29 cellular contexts compared by ENCODE assay signal in genomic region chr17:42971589-42971988, GRCh38. TPM values are rescaled to one million over a fixed set of nuclear protein-coding genes. Genes with fewer than 3 reads are reported as not detected.
DNase-seq lines count a peak whose midpoint lies in the region; ATAC-seq, FAIRE-seq and TF ChIP-seq lines count a peak whose summit lies in the region.
"Had no signal": no experiment of that assay in that cellular context is flagged by ENCODE, and none has a peak within 500 bp of the region (broad histone marks: within the 10 kb centered on the region; RNA-seq: fewer than 3 reads in every experiment).

No MANE protein-coding gene starts in this region.

- CTCF ChIA-PET in HepG2 (lab: Yijun Ruan, JAX; ENCODE audit: low intra/inter-chr PET ratio, low total read pairs) (no interaction called here), Panc1 (lab: Charles Lee) (no interaction called here)

- H3K4me3 ChIP-seq in HepG2 (replicated peaks in 1 of 3; ENCODE audit: insufficient read depth in 1 of 3, low read depth in 2 of 3, low read length in 3 of 3) (no peak overlapping the region), right lobe of liver (no peak overlapping the region), Panc1 (ENCODE audit: low read depth in 2 of 2, low read length in 2 of 2) (no peak overlapping the region), stomach (no peak overlapping the region)
- H3K4me3 ChIP-seq: BLaER1, GM12878 had no signal

- no peaks in the 10 kb centered on the region for H3K36me3 Mint-ChIP-seq in neural crest cell (ENCODE audit: low read depth)
- H3K36me3 Mint-ChIP-seq: CD14-positive monocyte; CD4-positive, alpha-beta memory T cell; CD4-positive, CD25-positive, alpha-beta regulatory T cell; CD8-positive, alpha-beta memory T cell had no signal

- H3K27me3 ChIP-seq in HepG2 (ENCODE audit: control insufficient read depth in 1 of 2, insufficient read depth in 2 of 2, low read length in 2 of 2) (no peaks in the 10 kb centered on the region), right lobe of liver (no peaks in the 10 kb centered on the region), Panc1 (ENCODE audit: control insufficient read depth, insufficient read depth, low read length) (no peaks in the 10 kb centered on the region), stomach (no peaks in the 10 kb centered on the region)
- H3K27me3 ChIP-seq: BE2C, BLaER1 had no signal

- no TSS peak for BruUV-seq in HepG2 (replicated peaks; lab: Mats Ljungman, UMichigan)
- no TSS peak for BruUV-seq in Panc1 (replicated peaks; lab: Mats Ljungman, UMichigan)

- intact Hi-C loops in HepG2 (cut with micrococcal nuclease; ENCODE audit: unreplicated experiment), result no loop called here
- intact Hi-C loops in right lobe of liver (cut with DNase I), result no loop called here
- intact Hi-C loops in Panc1 (cut with micrococcal nuclease; ENCODE audit: unreplicated experiment), result no loop called here
- intact Hi-C loops in stomach (cut with DNase I; ENCODE audit: low total_unique reads), result no loop called here

- H3K9me3 Mint-ChIP-seq in neural crest cell, result no peaks in the 10 kb centered on the region
- H3K9me3 Mint-ChIP-seq: CD14-positive monocyte; CD8-positive, alpha-beta memory T cell had no signal

- no peaks in the 10 kb centered on the region for H3K27me3 Mint-ChIP-seq in neural crest cell (ENCODE audit: low read depth)
- H3K27me3 Mint-ChIP-seq: CD4-positive, alpha-beta memory T cell; CD4-positive, CD25-positive, alpha-beta regulatory T cell had no signal

- H3K9me3 ChIP-seq in HepG2 (ENCODE audit: low read length), result no peaks in the 10 kb centered on the region
- H3K9me3 ChIP-seq in right lobe of liver, result no peaks in the 10 kb centered on the region
- no peaks in the 10 kb centered on the region for H3K9me3 ChIP-seq in Panc1 (ENCODE audit: control insufficient read depth, insufficient read depth, low read depth, low read length)
- no peaks in the 10 kb centered on the region for H3K9me3 ChIP-seq in stomach
- H3K9me3 ChIP-seq: BE2C, BLaER1 had no signal

- no peaks in the 10 kb centered on the region for H3K36me3 ChIP-seq in HepG2 (replicated peaks in 1 of 2; ENCODE audit: control insufficient read depth in 1 of 2, insufficient read depth in 2 of 2, low read length in 2 of 2)
- H3K36me3 ChIP-seq in right lobe of liver, result no peaks in the 10 kb centered on the region
- H3K36me3 ChIP-seq in Panc1 (ENCODE audit: control insufficient read depth, insufficient read depth, low read length), result no peaks in the 10 kb centered on the region
- no peaks in the 10 kb centered on the region for H3K36me3 ChIP-seq in stomach
- H3K36me3 ChIP-seq: BE2C, BLaER1 had no signal

- in situ Hi-C loops in HepG2 (cut with HindIII; ENCODE audit: extremely low pct_ligation_motif_present, low pct_unique_long_range_greater_than_20kb) (no loop called here), Panc1 (cut with HindIII; ENCODE audit: low pct_unique_long_range_greater_than_20kb, low sequenced_read_pairs) (no loop called here)

- no peak for TF ChIP-seq POLR2A in HepG2 (IDR thresholded peaks at IDR 0.05; ENCODE audit: insufficient read depth in 1 of 2, low read depth in 2 of 2, low read length in 2 of 2)
- TF ChIP-seq POLR2A in right lobe of liver (IDR thresholded peaks at IDR 0.05), result no peak
- no peak for TF ChIP-seq POLR2A in stomach (IDR thresholded peaks at IDR 0.05)

- WGBS in HepG2 (ENCODE audit: low lambda C conversion rate), result 83% methylated on average over 5 of the region's 5 CpGs
- 76% methylated on average over 4 of the region's 5 CpGs for WGBS in right lobe of liver (ENCODE audit: insufficient coverage, low coverage, low lambda C conversion rate, missing lambda C conversion rate)
- 83 to 93% (median 89%) methylated on average over 5 of the region's 5 CpGs for WGBS in stomach, 5 donors

- no peak overlapping the region for H3K27ac Mint-ChIP-seq in neural crest cell (ENCODE audit: unreplicated experiment)
- H3K27ac Mint-ChIP-seq: CD4-positive, CD25-positive, alpha-beta regulatory T cell had no signal

- TF ChIP-seq CTCF in HepG2 (CRISPR knock-in tag; IDR thresholded peaks at IDR 0.05) (no peak), right lobe of liver (IDR thresholded peaks at IDR 0.05) (no peak), Panc1 (IDR thresholded peaks at IDR 0.05) (no peak), neural crest cell (conservative IDR thresholded peaks at IDR 0.05) (no peak), stomach (IDR thresholded peaks at IDR 0.05) (no peak)

- no peak for TF ChIP-seq EP300 in HepG2 (IDR thresholded peaks at IDR 0.05; ENCODE audit: low read depth in 2 of 2, low read length in 2 of 2)
- TF ChIP-seq EP300 in HepG2 (CRISPR knock-in tag; IDR thresholded peaks at IDR 0.05; ENCODE audit: borderline replicate concordance), result no peak
- TF ChIP-seq EP300 in stomach (IDR thresholded peaks at IDR 0.05), result no peak

- no peak for FAIRE-seq in HepG2 (lab: Jason Lieb, UNC)
- FAIRE-seq: GM12878, GM12892, GM18507 had no signal

- TF ChIP-seq RAD21 in HepG2 (CRISPR knock-in tag; IDR thresholded peaks at IDR 0.05), result no peak

- H3K4me2 ChIP-seq in HepG2 (ENCODE audit: low read depth, low read length), result no peak overlapping the region
- H3K4me2 ChIP-seq: BLaER1 had no signal

- H4K20me1 ChIP-seq in HepG2 (ENCODE audit: insufficient read depth, low read length), result no peaks in the 10 kb centered on the region
- H4K20me1 ChIP-seq: BLaER1 had no signal

- ATAC-seq in HepG2, result peak; percentile 40
- ATAC-seq in right lobe of liver, result no peak
- peak; percentile 45; the same call in 1 of the 2 replicates for ATAC-seq in Panc1
- peak; percentile 39 for ATAC-seq in esophagus mucosa
- no peak for ATAC-seq in HG02763 (IDR thresholded peaks at IDR 0.05; ENCODE audit: unreplicated experiment)
- ATAC-seq: GM12878 had no signal

- H3K9ac ChIP-seq in HepG2 (ENCODE audit: insufficient read depth, low read depth, low read length), result no peak overlapping the region
- H3K9ac ChIP-seq: BLaER1 had no signal

- H3K79me2 ChIP-seq in HepG2 (ENCODE audit: insufficient read depth, low read length), result no peaks in the 10 kb centered on the region

- peaks cover 46% of the 10 kb centered on the region for H3K4me1 ChIP-seq in HepG2 (ENCODE audit: insufficient read depth, low read length)
- H3K4me1 ChIP-seq in right lobe of liver, result no peaks in the 10 kb centered on the region
- H3K4me1 ChIP-seq in Panc1 (ENCODE audit: control insufficient read depth, insufficient read depth, low read length), result no peaks in the 10 kb centered on the region
- no peaks in the 10 kb centered on the region for H3K4me1 ChIP-seq in stomach
- H3K4me1 ChIP-seq: BE2C had no signal

- H3K27ac ChIP-seq in HepG2 (ENCODE audit: extremely low read length, insufficient read depth, low read length) (no peak overlapping the region), right lobe of liver (no peak overlapping the region), Panc1 (ENCODE audit: low read length) (no peak overlapping the region), stomach (no peak overlapping the region)
- H3K27ac ChIP-seq: 22Rv1, BLaER1 had no signal

- no peaks in the 10 kb centered on the region for H3K4me1 Mint-ChIP-seq in neural crest cell
- H3K4me1 Mint-ChIP-seq: CD4-positive, alpha-beta memory T cell; CD8-positive, alpha-beta memory T cell had no signal

- DNase-seq in HepG2 (ENCODE audit: low spot score) (no peak), right lobe of liver (no peak), Panc1 (ENCODE audit: low read depth, low spot score) (no peak), neural crest cell (ENCODE audit: low read depth, low spot score) (no peak), stomach (no peak), putamen (ENCODE audit: low spot score) (no peak)
- DNase-seq: ACHN; BE2C; C1 segment of cervical spinal cord; CD4-positive, alpha-beta memory T cell; CD4-positive, CD25-positive, alpha-beta regulatory T cell; CD8-positive, alpha-beta memory T cell; COR-L47; DMS 273 treated with DMSO at 0.1 percent for 48 hours; DMS153; DMS53; DMS79; DND-41; EL; GDM1 had no signal

- H2AFZ ChIP-seq in HepG2 (ENCODE audit: low read length), result no peak overlapping the region

- H3K4me3 Mint-ChIP-seq in neural crest cell, result peak overlapping the region; percentile 37
- H3K4me3 Mint-ChIP-seq: CD14-positive monocyte; CD4-positive, alpha-beta memory T cell; CD4-positive, CD25-positive, alpha-beta regulatory T cell; CD8-positive, alpha-beta memory T cell had no signal

- POLR2A ChIA-PET in HepG2 (lab: Yijun Ruan, JAX) (no interaction called here), Panc1 (lab: Charles Lee) (no interaction called here)

RNA-seq across cellular contexts. Expression of gene AARSD1, which starts 7.3 kb away (rescaled TPM):
- total RNA-seq in HepG2 (2016; rRNA removed; fragmentation: Illumina TruSeq; extraction: Trizol) (24.7 and 29.8 TPM in 2 replicates), right lobe of liver (10 to 100 TPM; 12.3 to 22.1 (median 17.9) TPM), Panc1 (2021; ENCODE audit: unreplicated experiment) (23.5 TPM), esophagus mucosa (17.8 TPM), neural crest cell (61.6 and 65.6 TPM in 2 replicates), stomach (10 to 100 TPM in 4 of 5 donors, 1 to 10 TPM in 1; 6.4 to 64.0 (median 26.8) TPM)
- total RNA-seq in HepG2 (2016; cell fraction: cytosol; rRNA removed; fragmentation: Illumina TruSeq; extraction: Trizol; ENCODE audit: low read depth), result 9.4 and 10.6 TPM in 2 replicates
- 28.7 and 29.4 TPM in 2 replicates for total RNA-seq in HepG2 (2016; cell fraction: insoluble cytoplasmic fraction; rRNA removed; fragmentation: Illumina TruSeq; extraction: Trizol)
- total RNA-seq in HepG2 (2016; cell fraction: membrane; rRNA removed; fragmentation: Illumina TruSeq; extraction: Trizol), result 7.7 and 9.0 TPM in 2 replicates
- total RNA-seq in HepG2 (2016; cell fraction: nucleus; rRNA removed; fragmentation: Illumina TruSeq; extraction: Trizol), result 21.2 and 23.9 TPM in 2 replicates
- polyA plus RNA-seq in HepG2 (2011; rRNA removed) (25.6 and 29.3 TPM in 2 replicates), stomach (10 to 100 TPM; 37.7 to 61.2 (median 56.7) TPM)
- 19.5 and 22.2 TPM in 2 replicates for polyA plus RNA-seq in HepG2 (2011; cell fraction: cytosol; rRNA removed)
- polyA plus RNA-seq in HepG2 (2011; cell fraction: nucleus; rRNA removed), result 47.0 and 47.5 TPM in 2 replicates
- polyA plus RNA-seq in HepG2 (2012), result 15.6 and 19.8 TPM in 2 replicates
- polyA plus RNA-seq in HepG2 (2016; cell fraction: cytosol; fragmentation: Illumina TruSeq; extraction: Trizol; ENCODE audit: low read depth), result 5.1 and 7.5 TPM in 2 replicates
- polyA plus RNA-seq in HepG2 (2016; cell fraction: insoluble cytoplasmic fraction; fragmentation: Illumina TruSeq; extraction: Trizol; ENCODE audit: low read depth), result 27.4 and 31.1 TPM in 2 replicates
- polyA plus RNA-seq in HepG2 (2016; cell fraction: membrane; fragmentation: Illumina TruSeq; extraction: Trizol; ENCODE audit: low read depth), result 6.9 and 8.4 TPM in 2 replicates
- polyA plus RNA-seq in HepG2 (2016; cell fraction: nucleus; fragmentation: Illumina TruSeq; extraction: Trizol; ENCODE audit: insufficient read depth, low read depth), result 69.0 and 74.3 TPM in 2 replicates
- polyA minus RNA-seq in HepG2 (2011; rRNA and poly(A)+ RNA removed; ENCODE audit: low replicate concordance), result 10.1 and 60.9 TPM in 2 replicates
- 3.8 and 6.1 TPM in 2 replicates for polyA minus RNA-seq in HepG2 (2011; cell fraction: cytosol; rRNA and poly(A)+ RNA removed)
- polyA minus RNA-seq in HepG2 (2011; cell fraction: nucleus; rRNA and poly(A)+ RNA removed), result 25.8 and 45.0 TPM in 2 replicates
- polyA plus RNA-seq in Panc1 (2012; ENCODE audit: insufficient read length), result 25.2 TPM

RNA-seq across cellular contexts. Expression of gene PTGES3L, which starts 8.3 kb away (rescaled TPM):
- total RNA-seq in HepG2 (2016; rRNA removed; fragmentation: Illumina TruSeq; extraction: Trizol) (1.2 and 1.9 TPM in 2 replicates), right lobe of liver (not detected), Panc1 (2021; ENCODE audit: unreplicated experiment) (0.74 TPM), esophagus mucosa (0.28 TPM), neural crest cell (3.4 and 3.5 TPM in 2 replicates), stomach (1 to 10 TPM in 3 of 5 donors, not detected in 2; 3.6 to 9.8 (median 8.3) TPM)
- 0.62 and 1.0 TPM in 2 replicates for total RNA-seq in HepG2 (2016; cell fraction: cytosol; rRNA removed; fragmentation: Illumina TruSeq; extraction: Trizol; ENCODE audit: low read depth)
- 1.6 and 2.6 TPM in 2 replicates for total RNA-seq in HepG2 (2016; cell fraction: insoluble cytoplasmic fraction; rRNA removed; fragmentation: Illumina TruSeq; extraction: Trizol)
- 1.2 and 1.9 TPM in 2 replicates for total RNA-seq in HepG2 (2016; cell fraction: membrane; rRNA removed; fragmentation: Illumina TruSeq; extraction: Trizol)
- total RNA-seq in HepG2 (2016; cell fraction: nucleus; rRNA removed; fragmentation: Illumina TruSeq; extraction: Trizol), result 1.1 and 2.0 TPM in 2 replicates
- polyA plus RNA-seq in HepG2 (2011; rRNA removed) (1.9 and 2.9 TPM in 2 replicates), stomach (1 to 10 TPM in 2 of 3 donors, not detected in 1; 1.3 to 2.9 TPM)
- polyA plus RNA-seq in HepG2 (2011; cell fraction: cytosol; rRNA removed), result 1.4 and 1.6 TPM in 2 replicates
- 5.0 and 6.2 TPM in 2 replicates for polyA plus RNA-seq in HepG2 (2011; cell fraction: nucleus; rRNA removed)
- polyA plus RNA-seq in HepG2 (2012), result 0.51 and 0.63 TPM in 2 replicates
- 0.75 and 0.95 TPM in 2 replicates for polyA plus RNA-seq in HepG2 (2016; cell fraction: cytosol; fragmentation: Illumina TruSeq; extraction: Trizol; ENCODE audit: low read depth)
- 3.0 and 3.4 TPM in 2 replicates for polyA plus RNA-seq in HepG2 (2016; cell fraction: insoluble cytoplasmic fraction; fragmentation: Illumina TruSeq; extraction: Trizol; ENCODE audit: low read depth)
- polyA plus RNA-seq in HepG2 (2016; cell fraction: membrane; fragmentation: Illumina TruSeq; extraction: Trizol; ENCODE audit: low read depth), result 1.5 TPM in 2 replicates
- 4.8 and 5.2 TPM in 2 replicates for polyA plus RNA-seq in HepG2 (2016; cell fraction: nucleus; fragmentation: Illumina TruSeq; extraction: Trizol; ENCODE audit: insufficient read depth, low read depth)
- 3.2 and 8.2 TPM in 2 replicates for polyA minus RNA-seq in HepG2 (2011; rRNA and poly(A)+ RNA removed; ENCODE audit: low replicate concordance)
- polyA minus RNA-seq in HepG2 (2011; cell fraction: cytosol; rRNA and poly(A)+ RNA removed), result 0.89 and 1.3 TPM in 2 replicates
- polyA minus RNA-seq in HepG2 (2011; cell fraction: nucleus; rRNA and poly(A)+ RNA removed), result 8.2 and 11.1 TPM in 2 replicates
- not detected for polyA plus RNA-seq in Panc1 (2012; ENCODE audit: insufficient read length)
- total RNA-seq: G401 had no signal
- polyA plus RNA-seq: CD14-positive monocyte; CD4-positive, CD25-positive, alpha-beta regulatory T cell; CD8-positive, alpha-beta memory T cell had no signal

RNA-seq across cellular contexts. Expression of gene RUNDC1, which starts 8.8 kb away (rescaled TPM):
- total RNA-seq in HepG2 (2016; rRNA removed; fragmentation: Illumina TruSeq; extraction: Trizol) (9.4 and 10.3 TPM in 2 replicates), right lobe of liver (1 to 10 TPM; 3.6 to 5.1 (median 4.6) TPM), Panc1 (2021; ENCODE audit: unreplicated experiment) (11.2 TPM), esophagus mucosa (5.8 TPM), neural crest cell (15.9 and 16.5 TPM in 2 replicates), stomach (10 to 100 TPM; 12.9 to 51.6 (median 15.2) TPM)
- total RNA-seq in HepG2 (2016; cell fraction: cytosol; rRNA removed; fragmentation: Illumina TruSeq; extraction: Trizol; ENCODE audit: low read depth), result 0.91 and 1.2 TPM in 2 replicates
- total RNA-seq in HepG2 (2016; cell fraction: insoluble cytoplasmic fraction; rRNA removed; fragmentation: Illumina TruSeq; extraction: Trizol), result 8.5 and 10.4 TPM in 2 replicates
- 4.6 and 5.0 TPM in 2 replicates for total RNA-seq in HepG2 (2016; cell fraction: membrane; rRNA removed; fragmentation: Illumina TruSeq; extraction: Trizol)
- total RNA-seq in HepG2 (2016; cell fraction: nucleus; rRNA removed; fragmentation: Illumina TruSeq; extraction: Trizol), result 8.3 and 10.3 TPM in 2 replicates
- polyA plus RNA-seq in HepG2 (2011; rRNA removed) (11.4 and 14.0 TPM in 2 replicates), stomach (1 to 10 TPM; 5.8 to 7.1 (median 6.6) TPM)
- polyA plus RNA-seq in HepG2 (2011; cell fraction: cytosol; rRNA removed), result 5.1 and 5.2 TPM in 2 replicates
- polyA plus RNA-seq in HepG2 (2011; cell fraction: nucleus; rRNA removed), result 16.7 and 21.1 TPM in 2 replicates
- 6.6 and 10.4 TPM in 2 replicates for polyA plus RNA-seq in HepG2 (2012)
- 0.78 and 0.85 TPM in 2 replicates for polyA plus RNA-seq in HepG2 (2016; cell fraction: cytosol; fragmentation: Illumina TruSeq; extraction: Trizol; ENCODE audit: low read depth)
- 7.7 and 8.6 TPM in 2 replicates for polyA plus RNA-seq in HepG2 (2016; cell fraction: insoluble cytoplasmic fraction; fragmentation: Illumina TruSeq; extraction: Trizol; ENCODE audit: low read depth)
- 2.0 and 2.1 TPM in 2 replicates for polyA plus RNA-seq in HepG2 (2016; cell fraction: membrane; fragmentation: Illumina TruSeq; extraction: Trizol; ENCODE audit: low read depth)
- 11.4 and 11.5 TPM in 2 replicates for polyA plus RNA-seq in HepG2 (2016; cell fraction: nucleus; fragmentation: Illumina TruSeq; extraction: Trizol; ENCODE audit: insufficient read depth, low read depth)
- 23.4 and 27.0 TPM in 2 replicates for polyA minus RNA-seq in HepG2 (2011; rRNA and poly(A)+ RNA removed; ENCODE audit: low replicate concordance)
- 5.7 and 6.1 TPM in 2 replicates for polyA minus RNA-seq in HepG2 (2011; cell fraction: cytosol; rRNA and poly(A)+ RNA removed)
- polyA minus RNA-seq in HepG2 (2011; cell fraction: nucleus; rRNA and poly(A)+ RNA removed), result 17.3 and 20.8 TPM in 2 replicates
- 9.0 TPM for polyA plus RNA-seq in Panc1 (2012; ENCODE audit: insufficient read length)

RNA-seq across cellular contexts. Expression of gene RPL27, which starts 26.6 kb away (rescaled TPM):
- total RNA-seq in HepG2 (2016; rRNA removed; fragmentation: Illumina TruSeq; extraction: Trizol) (1,585 and 1,854 TPM in 2 replicates), right lobe of liver (100 to 1,000 TPM; 229 to 528 (median 316) TPM), Panc1 (2021; ENCODE audit: unreplicated experiment) (513 TPM), esophagus mucosa (1,265 TPM), neural crest cell (1,045 and 1,183 TPM in 2 replicates), stomach (1,000 to 10,000 TPM in 3 of 5 donors, 100 to 1,000 TPM in 2; 251 to 1,639 (median 1,099) TPM)
- 2,474 and 2,700 TPM in 2 replicates for total RNA-seq in HepG2 (2016; cell fraction: cytosol; rRNA removed; fragmentation: Illumina TruSeq; extraction: Trizol; ENCODE audit: low read depth)
- 1,612 and 2,027 TPM in 2 replicates for total RNA-seq in HepG2 (2016; cell fraction: insoluble cytoplasmic fraction; rRNA removed; fragmentation: Illumina TruSeq; extraction: Trizol)
- 3,431 and 3,586 TPM in 2 replicates for total RNA-seq in HepG2 (2016; cell fraction: membrane; rRNA removed; fragmentation: Illumina TruSeq; extraction: Trizol)
- total RNA-seq in HepG2 (2016; cell fraction: nucleus; rRNA removed; fragmentation: Illumina TruSeq; extraction: Trizol), result 594 and 641 TPM in 2 replicates
- polyA plus RNA-seq in HepG2 (2011; rRNA removed) (5,537 and 5,840 TPM in 2 replicates), stomach (1,000 to 10,000 TPM; 2,693 to 4,199 (median 4,058) TPM)
- 5,862 and 7,129 TPM in 2 replicates for polyA plus RNA-seq in HepG2 (2011; cell fraction: cytosol; rRNA removed)
- 1,636 and 1,825 TPM in 2 replicates for polyA plus RNA-seq in HepG2 (2011; cell fraction: nucleus; rRNA removed)
- 3,706 and 5,933 TPM in 2 replicates for polyA plus RNA-seq in HepG2 (2012)
- 4,996 and 5,283 TPM in 2 replicates for polyA plus RNA-seq in HepG2 (2016; cell fraction: cytosol; fragmentation: Illumina TruSeq; extraction: Trizol; ENCODE audit: low read depth)
- polyA plus RNA-seq in HepG2 (2016; cell fraction: insoluble cytoplasmic fraction; fragmentation: Illumina TruSeq; extraction: Trizol; ENCODE audit: low read depth), result 3,163 and 3,539 TPM in 2 replicates
- polyA plus RNA-seq in HepG2 (2016; cell fraction: membrane; fragmentation: Illumina TruSeq; extraction: Trizol; ENCODE audit: low read depth), result 5,583 and 6,010 TPM in 2 replicates
- 1,621 and 1,722 TPM in 2 replicates for polyA plus RNA-seq in HepG2 (2016; cell fraction: nucleus; fragmentation: Illumina TruSeq; extraction: Trizol; ENCODE audit: insufficient read depth, low read depth)
- 2,855 and 3,130 TPM in 2 replicates for polyA minus RNA-seq in HepG2 (2011; rRNA and poly(A)+ RNA removed; ENCODE audit: low replicate concordance)
- 813 and 904 TPM in 2 replicates for polyA minus RNA-seq in HepG2 (2011; cell fraction: cytosol; rRNA and poly(A)+ RNA removed)
- 526 and 829 TPM in 2 replicates for polyA minus RNA-seq in HepG2 (2011; cell fraction: nucleus; rRNA and poly(A)+ RNA removed)
- 912 TPM for polyA plus RNA-seq in Panc1 (2012; ENCODE audit: insufficient read length)

RNA-seq across cellular contexts. Expression of gene IFI35, which starts 35.0 kb away (rescaled TPM):
- total RNA-seq in HepG2 (2016; rRNA removed; fragmentation: Illumina TruSeq; extraction: Trizol) (38.1 and 40.2 TPM in 2 replicates), right lobe of liver (10 to 100 TPM; 14.1 to 23.3 (median 18.1) TPM), Panc1 (2021; ENCODE audit: unreplicated experiment) (42.6 TPM), esophagus mucosa (7.7 TPM), neural crest cell (0.91 and 1.3 TPM in 2 replicates), stomach (100 to 1,000 TPM in 1 of 5 donors, 10 to 100 TPM in 2, 1 to 10 TPM in 2; 4.0 to 145 (median 19.5) TPM)
- 15.0 and 17.1 TPM in 2 replicates for total RNA-seq in HepG2 (2016; cell fraction: cytosol; rRNA removed; fragmentation: Illumina TruSeq; extraction: Trizol; ENCODE audit: low read depth)
- 40.0 and 42.7 TPM in 2 replicates for total RNA-seq in HepG2 (2016; cell fraction: insoluble cytoplasmic fraction; rRNA removed; fragmentation: Illumina TruSeq; extraction: Trizol)
- total RNA-seq in HepG2 (2016; cell fraction: membrane; rRNA removed; fragmentation: Illumina TruSeq; extraction: Trizol), result 17.3 and 20.7 TPM in 2 replicates
- 20.1 and 24.5 TPM in 2 replicates for total RNA-seq in HepG2 (2016; cell fraction: nucleus; rRNA removed; fragmentation: Illumina TruSeq; extraction: Trizol)
- polyA plus RNA-seq in HepG2 (2011; rRNA removed) (28.9 and 33.5 TPM in 2 replicates), stomach (10 to 100 TPM; 37.6 to 53.0 (median 46.4) TPM)
- polyA plus RNA-seq in HepG2 (2011; cell fraction: cytosol; rRNA removed), result 41.0 and 41.7 TPM in 2 replicates
- 39.4 and 53.8 TPM in 2 replicates for polyA plus RNA-seq in HepG2 (2011; cell fraction: nucleus; rRNA removed)
- polyA plus RNA-seq in HepG2 (2012), result 15.3 and 21.4 TPM in 2 replicates
- polyA plus RNA-seq in HepG2 (2016; cell fraction: cytosol; fragmentation: Illumina TruSeq; extraction: Trizol; ENCODE audit: low read depth), result 8.4 and 11.2 TPM in 2 replicates
- polyA plus RNA-seq in HepG2 (2016; cell fraction: insoluble cytoplasmic fraction; fragmentation: Illumina TruSeq; extraction: Trizol; ENCODE audit: low read depth), result 41.9 and 42.2 TPM in 2 replicates
- 15.1 and 18.7 TPM in 2 replicates for polyA plus RNA-seq in HepG2 (2016; cell fraction: membrane; fragmentation: Illumina TruSeq; extraction: Trizol; ENCODE audit: low read depth)
- 35.2 and 38.8 TPM in 2 replicates for polyA plus RNA-seq in HepG2 (2016; cell fraction: nucleus; fragmentation: Illumina TruSeq; extraction: Trizol; ENCODE audit: insufficient read depth, low read depth)
- polyA minus RNA-seq in HepG2 (2011; rRNA and poly(A)+ RNA removed; ENCODE audit: low replicate concordance), result 35.6 and 37.0 TPM in 2 replicates
- polyA minus RNA-seq in HepG2 (2011; cell fraction: cytosol; rRNA and poly(A)+ RNA removed), result 6.3 and 8.2 TPM in 2 replicates
- polyA minus RNA-seq in HepG2 (2011; cell fraction: nucleus; rRNA and poly(A)+ RNA removed), result 12.6 and 20.0 TPM in 2 replicates
- polyA plus RNA-seq in Panc1 (2012; ENCODE audit: insufficient read length), result 41.4 TPM

Comparison
In these comparisons a context has a peak if more than half of its experiments do, and no peak if none do; other contexts are left out.
1. ATAC-seq: peak in HepG2 (single experiment), Panc1 (single experiment) and esophagus mucosa (single experiment); none in right lobe of liver (0 of 4) and HG02763 (single experiment).